1 cellular context compared by ENCODE assay signal in the genomic region with DNA sequence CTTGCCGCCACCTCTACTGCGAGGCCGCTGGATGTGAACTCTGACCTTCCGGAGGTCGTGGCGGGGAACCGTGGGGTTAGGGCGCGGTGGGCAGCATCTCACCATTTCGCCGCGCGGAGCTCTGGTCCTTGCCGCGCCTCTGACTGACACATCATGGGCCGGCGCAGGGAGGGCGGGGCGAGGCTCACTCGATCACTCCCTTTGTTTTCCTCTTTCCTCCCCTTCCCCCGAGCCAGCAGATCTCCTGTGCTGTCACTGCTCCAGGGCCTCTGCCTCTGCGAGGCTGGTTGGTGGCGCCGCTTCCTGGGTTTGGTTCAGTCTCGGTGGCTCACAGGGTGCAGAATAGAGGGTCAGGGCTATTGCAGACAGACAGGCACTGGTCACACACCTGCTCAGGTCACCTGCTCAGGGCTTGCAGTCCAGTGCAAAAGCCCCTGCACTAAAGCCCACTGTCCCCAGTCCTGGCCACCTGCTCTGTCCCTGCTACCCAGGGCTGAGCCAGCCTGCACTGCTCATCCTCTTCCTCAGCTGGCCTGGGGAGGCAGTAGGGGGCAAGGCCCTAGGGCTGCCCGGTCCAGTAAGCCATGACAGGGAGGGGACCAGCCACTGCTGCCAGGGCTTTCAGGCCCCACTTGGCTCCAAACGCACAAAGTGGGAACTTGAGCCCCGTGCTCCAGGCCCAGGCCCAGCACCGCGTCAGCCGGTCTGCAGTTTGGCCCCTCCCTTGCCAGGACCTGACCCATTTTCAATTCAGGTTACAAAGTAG.
TF ChIP-seq lines count a peak whose summit lies in the region.

No MANE protein-coding gene starts in this region.

TF ChIP-seq in H1, 55 proteins besides CTCF, POLR2A, EP300 and RAD21:
- TF ChIP-seq CHD2 (IDR thresholded peaks at IDR 0.05; ENCODE audit: low read length), result no peak
- TF ChIP-seq CREB1 (IDR thresholded peaks at IDR 0.05), result 0 out of 2 replicates have a peak, but pooled peaks have one; percentile 17
- no peak for TF ChIP-seq SRF (IDR thresholded peaks at IDR 0.05; ENCODE audit: low read depth, low read length)
- TF ChIP-seq SIN3A (conservative IDR thresholded peaks at IDR 0.05 in 1 of 2, IDR thresholded peaks at IDR 0.05 in 1 of 2; ENCODE audit: low read depth in 1 of 2, low read length in 2 of 2), result 0 out of 4 replicates have a peak, but pooled peaks of 1 of the 2 experiments have one; percentile 34
- TF ChIP-seq, protein P1, sequence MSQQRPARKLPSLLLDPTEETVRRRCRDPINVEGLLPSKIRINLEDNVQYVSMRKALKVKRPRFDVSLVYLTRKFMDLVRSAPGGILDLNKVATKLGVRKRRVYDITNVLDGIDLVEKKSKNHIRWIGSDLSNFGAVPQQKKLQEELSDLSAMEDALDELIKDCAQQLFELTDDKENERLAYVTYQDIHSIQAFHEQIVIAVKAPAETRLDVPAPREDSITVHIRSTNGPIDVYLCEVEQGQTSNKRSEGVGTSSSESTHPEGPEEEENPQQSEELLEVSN (IDR thresholded peaks at IDR 0.05), result no peak
- TF ChIP-seq, protein P2, sequence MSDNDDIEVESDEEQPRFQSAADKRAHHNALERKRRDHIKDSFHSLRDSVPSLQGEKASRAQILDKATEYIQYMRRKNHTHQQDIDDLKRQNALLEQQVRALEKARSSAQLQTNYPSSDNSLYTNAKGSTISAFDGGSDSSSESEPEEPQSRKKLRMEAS (IDR thresholded peaks at IDR 0.05), result peak; percentile 6; the same call in 1 of the 2 replicates
TF ChIP-seq in H1: peak in this region for 3.
